In genomic region chr10:30389543-30389942, GRCh38 we compare ENCODE assay signal across 20 cellular contexts. TPM values are rescaled to one million over a fixed set of nuclear protein-coding genes. Genes with fewer than 3 reads are reported as not detected.
DNase-seq lines count a peak whose midpoint lies in the region; ATAC-seq, FAIRE-seq and TF ChIP-seq lines count a peak whose summit lies in the region.
"Had no signal": no experiment of that assay in that cellular context is flagged by ENCODE, and none has a peak within 500 bp of the region (broad histone marks: within the 10 kb centered on the region; RNA-seq: fewer than 3 reads in every experiment).

No MANE protein-coding gene starts in this region.

- H2AFZ ChIP-seq in IMR-90 (replicated peaks; ENCODE audit: low read length, poor library complexity), result no peak overlapping the region
- no peak overlapping the region for H2AFZ ChIP-seq in endothelial cell of umbilical vein (ENCODE audit: low read depth, low read length)

- no peak overlapping the region for H2BK15ac ChIP-seq in IMR-90 (ENCODE audit: low read depth, low read length)

- H3K4me3 Mint-ChIP-seq in natural killer cell, result no peak overlapping the region
- no peak overlapping the region for H3K4me3 Mint-ChIP-seq in CD4-positive, alpha-beta T cell
- H3K4me3 Mint-ChIP-seq: CD4-positive, CD25-positive, alpha-beta regulatory T cell; HFFc6 had no signal

- no peak overlapping the region for H2AK9ac ChIP-seq in IMR-90 (replicated peaks; ENCODE audit: low read depth, low read length, poor library complexity)

- peak; percentile 55 for FAIRE-seq in endothelial cell of umbilical vein (lab: Jason Lieb, UNC)
- FAIRE-seq: G401.6, GM12892, H54 had no signal

- no peaks in the 10 kb centered on the region for H3K79me1 ChIP-seq in IMR-90 (ENCODE audit: low read depth in 1 of 2, low read length in 2 of 2)

- H3K9me1 ChIP-seq in IMR-90 (ENCODE audit: insufficient read depth, low read length), result no peaks in the 10 kb centered on the region
- no peaks in the 10 kb centered on the region for H3K9me1 ChIP-seq in endothelial cell of umbilical vein (replicated peaks; ENCODE audit: control insufficient read depth, extremely low read depth, insufficient read depth, low read length)

- CTCF ChIA-PET in IMR-90 (lab: Yijun Ruan, JAX) (interaction anchor here (0.7 kb wide), 1 partner anchor 124 kb away, joined by 4 read pairs; no protein-coding TSS in a partner anchor), endothelial cell of umbilical vein (lab: Charles Lee) (interaction anchor here (1.1 to 8.6 kb wide), 2 partner anchors 202 to 298 kb away, joined by 3 to 169 read pairs; no protein-coding TSS in a partner anchor), A673 (lab: Charles Lee) (no interaction called here)
- CTCF ChIA-PET in CD4-positive, alpha-beta T cell (lab: Charles Lee), result no interaction called here

- H3K4me3 ChIP-seq in BLaER1 (no peak overlapping the region), IMR-90 (ENCODE audit: insufficient read depth, low read depth, low read length) (no peak overlapping the region), endothelial cell of umbilical vein (replicated peaks in 1 of 3; ENCODE audit: insufficient read depth in 1 of 3, low read depth in 1 of 3, low read length in 3 of 3) (no peak overlapping the region), A673 (ENCODE audit: low read depth, low read length, poor library complexity, severe bottlenecking) (no peak overlapping the region)
- H3K4me3 ChIP-seq: HAP-1 had no signal

- H3K27me3 ChIP-seq in BLaER1, result no peaks in the 10 kb centered on the region
- H3K27me3 ChIP-seq in IMR-90 (ENCODE audit: control insufficient read depth, insufficient read depth, low read length), result peaks cover 10% of the 10 kb centered on the region
- peaks cover 8 to 12% of the 10 kb centered on the region in 2 experiments for H3K27me3 ChIP-seq in endothelial cell of umbilical vein (ENCODE audit: control insufficient read depth in 2 of 2, insufficient read depth in 2 of 2, low read length in 2 of 2)
- no peaks in the 10 kb centered on the region for H3K27me3 ChIP-seq in A673 (replicated peaks; ENCODE audit: insufficient read depth, low read depth, low read length, poor library complexity)
- H3K27me3 ChIP-seq in CD4-positive, alpha-beta T cell (ENCODE audit: control insufficient read depth, insufficient read depth, low read length), result no peaks in the 10 kb centered on the region

- no peak overlapping the region for H2BK5ac ChIP-seq in IMR-90 (ENCODE audit: low read depth, low read length, poor library complexity, severe bottlenecking)

- no peaks in the 10 kb centered on the region for H3K9me3 Mint-ChIP-seq in natural killer cell
- H3K9me3 Mint-ChIP-seq in CD4-positive, alpha-beta T cell, result no peaks in the 10 kb centered on the region
- H3K9me3 Mint-ChIP-seq: CD4-positive, CD25-positive, alpha-beta regulatory T cell; HFFc6 had no signal

- H3K36me3 ChIP-seq in BLaER1, result no peaks in the 10 kb centered on the region
- H3K36me3 ChIP-seq in IMR-90 (ENCODE audit: control insufficient read depth, insufficient read depth, low read length), result no peaks in the 10 kb centered on the region
- H3K36me3 ChIP-seq in endothelial cell of umbilical vein (ENCODE audit: control insufficient read depth in 2 of 2, extremely low read depth in 1 of 2, insufficient read depth in 2 of 2, low read length in 2 of 2), result no peaks in the 10 kb centered on the region
- no peaks in the 10 kb centered on the region for H3K36me3 ChIP-seq in A673 (ENCODE audit: insufficient read depth, low read length, poor library complexity, severe bottlenecking)
- H3K36me3 ChIP-seq: BE2C, HAP-1 had no signal

- in situ Hi-C loops in IMR-90 (cut with MboI; ENCODE audit: low sequenced_read_pairs), result no loop called here

- H3K9me3 ChIP-seq in BLaER1 (no peaks in the 10 kb centered on the region; the same call in 1 of the 2 replicates), IMR-90 (ENCODE audit: control insufficient read depth, insufficient read depth, low read length) (0 out of 2 replicates have a peak, but pooled peaks cover 2% of the 10 kb centered on the region), endothelial cell of umbilical vein (replicated peaks; ENCODE audit: control insufficient read depth, insufficient read depth, low read length) (no peaks in the 10 kb centered on the region), A673 (ENCODE audit: low read depth, low read length, poor library complexity, severe bottlenecking) (no peaks in the 10 kb centered on the region)
- H3K9me3 ChIP-seq in CD4-positive, alpha-beta T cell (ENCODE audit: control insufficient read depth, low read length), result no peaks in the 10 kb centered on the region
- H3K9me3 ChIP-seq: BE2C, HAP-1 had no signal

- no peak overlapping the region for H3K23ac ChIP-seq in IMR-90 (ENCODE audit: low read depth, low read length)

- H2BK20ac ChIP-seq in IMR-90 (ENCODE audit: low read depth, low read length), result no peak overlapping the region

- H3K4ac ChIP-seq in IMR-90 (ENCODE audit: low read depth, low read length), result no peak overlapping the region

- peaks cover 40% of the 10 kb centered on the region for H3K4me1 ChIP-seq in BLaER1
- H3K4me1 ChIP-seq in IMR-90 (ENCODE audit: control insufficient read depth, insufficient read depth, low read length), result 0 out of 2 replicates have a peak, but pooled peaks cover 1% of the 10 kb centered on the region
- H3K4me1 ChIP-seq in endothelial cell of umbilical vein (ENCODE audit: control insufficient read depth, extremely low read depth, insufficient read depth, low read length), result no peaks in the 10 kb centered on the region
- H3K4me1 ChIP-seq in A673 (ENCODE audit: insufficient read depth, low read length, poor library complexity, severe bottlenecking), result no peaks in the 10 kb centered on the region
- H3K4me1 ChIP-seq: BE2C, HAP-1 had no signal

- no peak overlapping the region for H4K91ac ChIP-seq in IMR-90 (ENCODE audit: insufficient read depth, low read depth, low read length)

- H3K4me2 ChIP-seq in BLaER1, result peak overlapping the region; percentile 58
- no peak overlapping the region for H3K4me2 ChIP-seq in IMR-90 (ENCODE audit: low read depth, low read length)
- no peak overlapping the region for H3K4me2 ChIP-seq in endothelial cell of umbilical vein (ENCODE audit: insufficient read depth, low read length)

- POLR2A ChIA-PET in IMR-90 (lab: Charles Lee; ENCODE audit: unreplicated experiment), result no interaction called here
- POLR2A ChIA-PET in endothelial cell of umbilical vein (lab: Charles Lee), result no interaction called here
- POLR2A ChIA-PET in A673 (lab: Charles Lee; ENCODE audit: low non-redundant PET), result no interaction called here
- POLR2A ChIA-PET in CD4-positive, alpha-beta T cell (lab: Charles Lee), result no interaction called here

- TF ChIP-seq RAD21 in IMR-90 (IDR thresholded peaks at IDR 0.05; ENCODE audit: low read length), result no peak

- H3K18ac ChIP-seq in IMR-90 (ENCODE audit: low read depth, low read length), result no peak overlapping the region

- H2AK5ac ChIP-seq in IMR-90 (ENCODE audit: low read depth, low read length), result no peak overlapping the region

- H3K79me2 ChIP-seq in endothelial cell of umbilical vein (ENCODE audit: control insufficient read depth, insufficient read depth, low read length), result no peaks in the 10 kb centered on the region

- H3K9ac ChIP-seq in BLaER1 (no peak overlapping the region), IMR-90 (ENCODE audit: low read depth, low read length) (no peak overlapping the region), endothelial cell of umbilical vein (replicated peaks; ENCODE audit: extremely low read depth, insufficient read depth, low read length) (no peak overlapping the region)

- TF ChIP-seq CTCF in IMR-90 (conservative IDR thresholded peaks at IDR 0.05; ENCODE audit: low read depth, low read length) (no peak), endothelial cell of umbilical vein (IDR thresholded peaks at IDR 0.05; ENCODE audit: extremely low read depth in 1 of 2, insufficient read depth in 1 of 2, low read depth in 1 of 2, low read length in 2 of 2) (no peak), natural killer cell (IDR thresholded peaks at IDR 0.05) (no peak), A673 (conservative IDR thresholded peaks at IDR 0.05; ENCODE audit: low read depth, low read length) (no peak)
- TF ChIP-seq CTCF in CD4-positive, alpha-beta T cell (IDR thresholded peaks at IDR 0.05), result no peak

- H2BK120ac ChIP-seq in IMR-90 (ENCODE audit: low read depth, low read length), result no peak overlapping the region

- peaks cover 4 to 5% of the 10 kb centered on the region in 2 donors for H3K4me1 Mint-ChIP-seq in natural killer cell
- peaks cover 3% of the 10 kb centered on the region for H3K4me1 Mint-ChIP-seq in CD4-positive, alpha-beta T cell (ENCODE audit: low read depth)

- intact Hi-C loops in IMR-90 (cut with micrococcal nuclease), result no loop called here
- intact Hi-C loops in endothelial cell of umbilical vein (cut with micrococcal nuclease), result no loop called here
- intact Hi-C loops in natural killer cell (cut with micrococcal nuclease), result no loop called here
- intact Hi-C loops in A673 (cut with micrococcal nuclease; ENCODE audit: unreplicated experiment), result no loop called here
- intact Hi-C loops in CD4-positive, alpha-beta T cell (cut with DNase I, micrococcal nuclease), result no loop called here

- H3K27ac Mint-ChIP-seq in natural killer cell, result no peak overlapping the region
- no peak overlapping the region for H3K27ac Mint-ChIP-seq in CD4-positive, alpha-beta T cell
- H3K27ac Mint-ChIP-seq: CD4-positive, CD25-positive, alpha-beta regulatory T cell; HFFc6 had no signal

- no peak overlapping the region for H3K56ac ChIP-seq in IMR-90 (ENCODE audit: extremely low read depth, insufficient read depth, low read length)

- dilution Hi-C loops in IMR-90 (cut with HindIII; ENCODE audit: low sequenced_read_pairs, unreplicated experiment), result no loop called here
- dilution Hi-C loops in endothelial cell of umbilical vein (cut with MboI; ENCODE audit: extremely low pct_ligation_motif_present, low sequenced_read_pairs), result no loop called here

- ATAC-seq in IMR-90 (ENCODE audit: low read depth) (no peak), natural killer cell (no peak)
- ATAC-seq in CD4-positive, alpha-beta T cell (ENCODE audit: poor library complexity), result no peak

- no peak overlapping the region for H3K14ac ChIP-seq in IMR-90 (replicated peaks; ENCODE audit: low read depth, low read length)

- H3K36me3 Mint-ChIP-seq in natural killer cell, result no peaks in the 10 kb centered on the region
- no peaks in the 10 kb centered on the region for H3K36me3 Mint-ChIP-seq in CD4-positive, alpha-beta T cell (ENCODE audit: low read depth)
- H3K36me3 Mint-ChIP-seq: CD4-positive, CD25-positive, alpha-beta regulatory T cell had no signal

- BruUV-seq in IMR-90 (replicated peaks; lab: Mats Ljungman, UMichigan), result no TSS peak
- BruUV-seq in endothelial cell of umbilical vein (replicated peaks; lab: Mats Ljungman, UMichigan), result no TSS peak
- no TSS peak for BruUV-seq in A673 (replicated peaks; lab: Mats Ljungman, UMichigan)

- TF ChIP-seq POLR2A in IMR-90 (IDR thresholded peaks at IDR 0.05; ENCODE audit: low read depth, low read length) (no peak), endothelial cell of umbilical vein (IDR thresholded peaks at IDR 0.05; ENCODE audit: low read depth, low read length) (no peak)

- H3K27me3 Mint-ChIP-seq in natural killer cell (ENCODE audit: low read depth in 2 of 2), result peaks cover 9 to 21% of the 10 kb centered on the region in 2 donors
- H3K27me3 Mint-ChIP-seq in CD4-positive, alpha-beta T cell, result peaks cover 23% of the 10 kb centered on the region

- no peak overlapping the region for H4K5ac ChIP-seq in IMR-90 (ENCODE audit: low read depth, low read length)

- no peak overlapping the region for H4K8ac ChIP-seq in IMR-90 (ENCODE audit: low read depth in 2 of 2, low read length in 2 of 2)

- H3K27ac ChIP-seq in BLaER1 (no peak overlapping the region), IMR-90 (ENCODE audit: insufficient read depth, low read length) (no peak overlapping the region), endothelial cell of umbilical vein (ENCODE audit: insufficient read depth, low read depth, low read length) (no peak overlapping the region), A673 (ENCODE audit: low read depth, low read length, poor library complexity, severe bottlenecking) (no peak overlapping the region)
- no peak overlapping the region for H3K27ac ChIP-seq in CD4-positive, alpha-beta T cell (ENCODE audit: low read depth, low read length)
- H3K27ac ChIP-seq: C4-2B had no signal

- WGBS in IMR-90 (ENCODE audit: extremely low coverage in 2 of 2, insufficient read length in 1 of 2), 2 experiments, result no CpG with 5 or more reads among the region's 1 CpG

- H4K20me1 ChIP-seq in BLaER1, result no peaks in the 10 kb centered on the region
- H4K20me1 ChIP-seq in IMR-90 (ENCODE audit: insufficient read depth, low read length), result no peaks in the 10 kb centered on the region
- no peaks in the 10 kb centered on the region for H4K20me1 ChIP-seq in endothelial cell of umbilical vein (replicated peaks; ENCODE audit: control insufficient read depth, extremely low read depth, insufficient read depth, low read length)

- no peak for DNase-seq in IMR-90
- DNase-seq in endothelial cell of umbilical vein (ENCODE audit: low read depth, low spot score), result no peak
- no peak for DNase-seq in natural killer cell
- no peak for DNase-seq in A673 (ENCODE audit: low spot score)
- DNase-seq in CD4-positive, alpha-beta T cell, result no peak
- DNase-seq: ACHN; AML-193; BE2C; CD4-positive, CD25-positive, alpha-beta regulatory T cell; COR-L47; DMS153; DND-41; GOT3; HFFc6 had no signal

RNA-seq across cellular contexts. Expression of gene MTPAP, which starts 40.5 kb away (rescaled TPM):
- total RNA-seq in IMR-90 (2012; rRNA removed), result 21.0 and 23.3 TPM in 2 replicates
- polyA plus RNA-seq in IMR-90 (2012; rRNA removed), result 5.2 and 7.8 TPM in 2 replicates
- polyA plus RNA-seq in IMR-90 (2012; cell fraction: cytosol; rRNA removed), result 0.84 and 1.1 TPM in 2 replicates
- polyA plus RNA-seq in IMR-90 (2012; cell fraction: nucleus; rRNA removed; ENCODE audit: low replicate concordance), result 1.1 and 8.7 TPM in 2 replicates
- total RNA-seq in endothelial cell of umbilical vein, result 24.4 and 24.9 TPM in 2 replicates
- polyA plus RNA-seq in endothelial cell of umbilical vein, result 3.9 and 4.1 TPM in 2 replicates
- polyA plus RNA-seq in endothelial cell of umbilical vein (2011; cell fraction: cytosol; rRNA removed), result 8.0 TPM in 2 replicates
- polyA plus RNA-seq in endothelial cell of umbilical vein (2011; cell fraction: nucleus; rRNA removed), result 9.3 and 12.3 TPM in 2 replicates
- 13.6 and 19.6 TPM in 2 replicates for polyA plus RNA-seq in endothelial cell of umbilical vein (2012)
- polyA minus RNA-seq in endothelial cell of umbilical vein, result 4.2 and 7.9 TPM in 2 replicates
- 5.8 TPM for polyA minus RNA-seq in endothelial cell of umbilical vein (2011; cell fraction: cytosol; rRNA and poly(A)+ RNA removed)
- 5.3 and 9.0 TPM in 2 replicates for polyA minus RNA-seq in endothelial cell of umbilical vein (2011; cell fraction: nucleus; rRNA and poly(A)+ RNA removed)
- total RNA-seq in natural killer cell, result 10 to 100 TPM; 31.2 to 42.1 (median 34.7) TPM
- total RNA-seq in A673 (2021), result 54.8 and 57.0 TPM in 2 replicates
- total RNA-seq in CD4-positive, alpha-beta T cell, result 10 to 100 TPM; 33.0 to 35.1 TPM

RNA-seq across cellular contexts. Expression of gene MAP3K8, which starts 44.4 kb away (rescaled TPM):
- total RNA-seq in IMR-90 (2012; rRNA removed) (1.8 and 3.9 TPM in 2 replicates), endothelial cell of umbilical vein (8.1 and 10.6 TPM in 2 replicates), natural killer cell (100 to 1,000 TPM; 200 to 244 (median 236) TPM), A673 (2021) (4.5 TPM in 2 replicates)
- polyA plus RNA-seq in IMR-90 (2012; rRNA removed) (2.6 and 2.8 TPM in 2 replicates), endothelial cell of umbilical vein (4.2 and 5.2 TPM in 2 replicates)
- 0.93 and 1.6 TPM in 2 replicates for polyA plus RNA-seq in IMR-90 (2012; cell fraction: cytosol; rRNA removed)
- polyA plus RNA-seq in IMR-90 (2012; cell fraction: nucleus; rRNA removed; ENCODE audit: low replicate concordance), result 2.8 and 29.4 TPM in 2 replicates
- 4.4 and 5.3 TPM in 2 replicates for polyA plus RNA-seq in endothelial cell of umbilical vein (2011; cell fraction: cytosol; rRNA removed)
- 16.4 and 18.8 TPM in 2 replicates for polyA plus RNA-seq in endothelial cell of umbilical vein (2011; cell fraction: nucleus; rRNA removed)
- 5.4 and 6.8 TPM in 2 replicates for polyA plus RNA-seq in endothelial cell of umbilical vein (2012)
- polyA minus RNA-seq in endothelial cell of umbilical vein, result 2.9 and 6.6 TPM in 2 replicates
- polyA minus RNA-seq in endothelial cell of umbilical vein (2011; cell fraction: cytosol; rRNA and poly(A)+ RNA removed), result 7.8 TPM
- polyA minus RNA-seq in endothelial cell of umbilical vein (2011; cell fraction: nucleus; rRNA and poly(A)+ RNA removed), result 13.4 and 15.1 TPM in 2 replicates
- 10 to 100 TPM; 27.3 to 28.9 TPM for total RNA-seq in CD4-positive, alpha-beta T cell

Comparison
In these comparisons a context has a peak if more than half of its experiments do, and no peak if none do; other contexts are left out.
1. RNA of gene MAP3K8, which starts 44.4 kb away (total RNA-seq): 200 to 244 TPM in natural killer cell; 27.3 to 28.9 TPM in CD4-positive, alpha-beta T cell, 8.1 to 10.6 TPM in endothelial cell of umbilical vein, 4.5 TPM in A673 and 1.8 to 3.9 TPM in IMR-90; every median in the first group is over 4 times any median in the second.
2. CTCF ChIA-PET loops: an anchor here in IMR-90 (0.7 kb wide) and endothelial cell of umbilical vein (1.1 to 8.6 kb wide); none called in A673 and CD4-positive, alpha-beta T cell.